In the genomic region with DNA sequence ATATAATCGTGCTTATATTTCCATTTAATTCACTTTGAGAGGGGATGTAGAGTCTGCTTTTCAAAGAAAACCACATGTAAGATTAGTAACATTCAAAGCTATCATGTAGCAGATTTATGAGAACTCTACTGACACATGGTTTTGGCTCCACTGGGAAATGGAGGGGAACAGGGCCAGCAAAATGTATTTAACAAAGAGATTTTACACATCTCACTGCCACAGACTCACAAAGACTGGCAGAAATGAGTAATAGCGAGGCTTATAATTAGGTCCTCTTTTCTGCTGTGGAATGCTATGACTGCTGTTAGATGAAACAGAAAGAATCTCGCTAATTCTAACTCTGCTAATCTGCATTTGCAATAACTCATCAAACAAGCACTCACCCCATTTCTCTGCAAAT, we compare ENCODE assay signal across 9 cellular contexts. TPM values are rescaled to one million over a fixed set of nuclear protein-coding genes. Genes with fewer than 3 reads are reported as not detected.
A peak's percentile ranks its signal among the peaks of the same experiment; 100 is the strongest.
DNase-seq lines count a peak whose midpoint lies in the region; ATAC-seq and TF ChIP-seq lines count a peak whose summit lies in the region.
"Had no signal": no experiment of that assay in that cellular context is flagged by ENCODE, and none has a peak within 500 bp of the region (broad histone marks: within the 10 kb centered on the region; RNA-seq: fewer than 3 reads in every experiment).

No MANE protein-coding gene starts in this region.

- no peak overlapping the region for H2AFZ ChIP-seq in Karpas-422 (ENCODE audit: low read length)

- H3K36me3 ChIP-seq in BLaER1 (peaks cover 56% of the 10 kb centered on the region), Karpas-422 (ENCODE audit: insufficient read depth, low read length) (peaks cover 10% of the 10 kb centered on the region)

- peak; percentile 25 for ATAC-seq in GM19025 (IDR thresholded peaks at IDR 0.05; ENCODE audit: low read depth, unreplicated experiment)
- ATAC-seq in HG03045 (IDR thresholded peaks at IDR 0.05; ENCODE audit: unreplicated experiment), result no peak
- ATAC-seq in stimulated activated naive CD8-positive, alpha-beta T cell treated with anti-CD3 and anti-CD28 coated beads, Interleukin-15, Interleukin-2, amounts not matched to agents 100 U/mL and 50 U/mL, for 24 hours, result no peak

- H3K79me2 ChIP-seq in Karpas-422 (ENCODE audit: low read length), result peaks cover 92% of the 10 kb centered on the region

- DNase-seq in Karpas-422, result peak; percentile 49
- peak; percentile 36 to 58 for DNase-seq in foreskin fibroblast
- no peak for DNase-seq in pons (ENCODE audit: low spot score)
- DNase-seq in stimulated activated naive CD8-positive, alpha-beta T cell treated with anti-CD3 and anti-CD28 coated beads, Interleukin-15, Interleukin-2, amounts not matched to agents 100 U/mL and 50 U/mL, for 24 hours, result no peak
- DNase-seq in activated CD4-positive, alpha-beta T cell treated with anti-CD3 and anti-CD28 coated beads for 48 hours, result no peak
- DNase-seq: nucleus accumbens had no signal

- H3K4me2 ChIP-seq in BLaER1 (peak overlapping the region; percentile 91), Karpas-422 (ENCODE audit: low read depth, low read length, poor library complexity, severe bottlenecking) (peak overlapping the region; percentile 82)

- H3K9ac ChIP-seq in BLaER1, result no peak overlapping the region
- peak overlapping the region; percentile 24 for H3K9ac ChIP-seq in Karpas-422 (ENCODE audit: low read length)

- no peak for TF ChIP-seq CTCF in foreskin fibroblast (IDR thresholded peaks at IDR 0.05; ENCODE audit: low read depth, low read length)

- H3K27ac ChIP-seq in BLaER1 (no peak overlapping the region), Karpas-422 (ENCODE audit: low read length) (peak overlapping the region; percentile 93)

- peaks cover 87% of the 10 kb centered on the region for H4K20me1 ChIP-seq in BLaER1
- peaks cover 66% of the 10 kb centered on the region for H4K20me1 ChIP-seq in Karpas-422 (ENCODE audit: insufficient read depth, low read depth, low read length)

- H3K4me1 ChIP-seq in BLaER1 (peaks cover 46% of the 10 kb centered on the region), Karpas-422 (ENCODE audit: low read length) (peaks cover 88% of the 10 kb centered on the region)

- no peaks in the 10 kb centered on the region for H3K27me3 ChIP-seq in BLaER1
- H3K27me3 ChIP-seq in Karpas-422 (ENCODE audit: low read length), result no peaks in the 10 kb centered on the region

- H3K9me3 ChIP-seq in BLaER1 (no peaks in the 10 kb centered on the region), Karpas-422 (ENCODE audit: low read length) (no peaks in the 10 kb centered on the region)

- H3K9me2 ChIP-seq in Karpas-422 (replicated peaks; ENCODE audit: insufficient read depth, low read length), result no peaks in the 10 kb centered on the region

- H3K4me3 ChIP-seq in BLaER1 (no peak overlapping the region), Karpas-422 (ENCODE audit: low read length) (peak overlapping the region; percentile 11; the same call in 1 of the 2 replicates), foreskin fibroblast (ENCODE audit: low read depth in 1 of 2, low read length in 2 of 2) (no peak overlapping the region)

RNA-seq across cellular contexts. Expression of a gene that starts 4.5 kb away (rescaled TPM):
- total RNA-seq in Karpas-422 (2014; rRNA removed; shearing (Covaris generic); ENCODE audit: low replicate concordance), result 33.8 and 42.6 TPM in 2 replicates

Comparison
In these comparisons a context has a peak if more than half of its experiments do, and no peak if none do; other contexts are left out.
1. DNase-seq: peak in Karpas-422 (single experiment) and foreskin fibroblast (2 of 2); none in pons (single experiment), stimulated activated naive CD8-positive, alpha-beta T cell treated with anti-CD3 and anti-CD28 coated beads, Interleukin-15, Interleukin-2, amounts not matched to agents 100 U/mL and 50 U/mL, for 24 hours (single experiment) and activated CD4-positive, alpha-beta T cell treated with anti-CD3 and anti-CD28 coated beads for 48 hours (single experiment).